30 cellular contexts compared by ENCODE assay signal in the genomic region with DNA sequence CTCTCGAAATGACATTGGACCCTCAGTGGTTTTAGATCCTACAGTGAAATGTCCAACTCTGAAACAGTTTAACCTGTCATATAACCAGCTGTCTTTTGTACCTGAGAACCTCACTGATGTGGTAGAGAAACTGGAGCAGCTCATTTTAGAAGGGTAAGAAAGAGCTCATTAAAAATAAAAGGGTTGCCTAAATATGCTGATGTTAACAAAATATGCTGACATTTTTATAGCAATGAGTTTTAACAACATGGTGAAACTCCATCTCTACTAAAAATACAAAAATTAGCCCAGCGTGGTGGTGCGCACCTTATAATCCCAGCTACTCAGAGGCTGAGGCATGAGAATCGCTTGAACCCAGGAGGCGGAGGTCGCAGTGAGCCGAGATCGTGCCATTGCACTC.
"Had no signal": no experiment of that assay in that cellular context is flagged by ENCODE, and none has a peak within 500 bp of the region (broad histone marks: within the 10 kb centered on the region; RNA-seq: fewer than 3 reads in every experiment).

No MANE protein-coding gene starts in this region.

- H3K4me3 ChIP-seq: neural progenitor cell, ovary, psoas muscle, skin epidermis, smooth muscle cell, spleen, suprapubic skin, testis, tibial artery, transverse colon, upper lobe of right lung, uterus had no signal

- H3K4me1 ChIP-seq: neural progenitor cell, parathyroid adenoma, psoas muscle, spleen, suprapubic skin, testis, tibial artery, transverse colon, upper lobe of right lung, uterus had no signal

- DNase-seq: natural killer cell; occipital lobe; ovary; psoas muscle; right cardiac atrium; spleen; stimulated activated CD4-positive, alpha-beta T cell treated with anti-CD3 and anti-CD28 coated beads, Interleukin-12 subunit alpha, Interleukin-12 subunit beta, amount 100 ng/mL, for 4 hours; stimulated activated CD4-positive, alpha-beta T cell treated with anti-CD3 and anti-CD28 coated beads, Interleukin-1b, Interleukin-23, amount 100 ng/mL, for 48 hours; stimulated activated CD4-positive, alpha-beta T cell treated with anti-CD3 and anti-CD28 coated beads, Interleukin-4, amount 100 ng/mL, for 1 hour; stimulated activated CD4-positive, alpha-beta T cell treated with anti-CD3 and anti-CD28 coated beads, Interleukin-4, amount 100 ng/mL, for 4 hours; stimulated activated CD8-positive, alpha-beta memory T cell treated with anti-CD3 and anti-CD28 coated beads, Interleukin-4, amount 100 ng/mL, for 48 hours; stimulated activated naive CD4-positive, alpha-beta T cell; stimulated activated naive CD8-positive, alpha-beta T cell treated with anti-CD3 and anti-CD28 coated beads, Interleukin-15, amount 100 ng/mL, for 72 hours; stimulated activated naive CD8-positive, alpha-beta T cell treated with anti-CD3 and anti-CD28 coated beads, Interleukin-15, Interleukin-2, amounts not matched to agents 100 U/mL and 50 U/mL, for 24 hours; substantia nigra; testis; tibial artery; transverse colon; upper lobe of right lung; uterus had no signal

- H3K9me3 ChIP-seq: ovary, psoas muscle, spleen, suprapubic skin, testis, tibial artery, transverse colon, upper lobe of right lung, uterus had no signal

- H3K36me3 Mint-ChIP-seq: natural killer cell, neural progenitor cell, type B pancreatic cell had no signal

- H3K9me3 Mint-ChIP-seq: nephron; neural progenitor cell; stimulated activated memory B cell treated with anti-CD40 and anti-IgM and Interleukin-4, amounts not matched to agents 10 μg/mL and 1 μg/mL and 100 μg/mL, for 72 hours; stimulated activated naive CD8-positive, alpha-beta T cell treated with anti-CD3 and anti-CD28 coated beads, Interleukin-15, amount 100 ng/mL, for 72 hours; type B pancreatic cell had no signal

- H3K9ac ChIP-seq: neural progenitor cell, parathyroid adenoma had no signal

- ATAC-seq: natural killer cell; psoas muscle; right cardiac atrium; sciatic nerve; stimulated activated memory B cell treated with anti-CD40 and anti-IgM and Interleukin-4, amounts not matched to agents 10 μg/mL and 1 μg/mL and 100 μg/mL, for 72 hours; stimulated activated naive CD8-positive, alpha-beta T cell treated with anti-CD3 and anti-CD28 coated beads, Interleukin-15, amount 100 ng/mL, for 72 hours; stimulated activated naive CD8-positive, alpha-beta T cell treated with anti-CD3 and anti-CD28 coated beads, Interleukin-15, Interleukin-2, amounts not matched to agents 100 U/mL and 50 U/mL, for 24 hours; upper lobe of right lung had no signal

- H3K36me3 ChIP-seq: neural progenitor cell, ovary, uterus had no signal

- H3K4me3 Mint-ChIP-seq: natural killer cell; nephron; neural progenitor cell; stimulated activated memory B cell treated with anti-CD40 and anti-IgM and Interleukin-4, amounts not matched to agents 10 μg/mL and 1 μg/mL and 100 μg/mL, for 72 hours; stimulated activated naive CD8-positive, alpha-beta T cell treated with anti-CD3 and anti-CD28 coated beads, Interleukin-15, amount 100 ng/mL, for 72 hours; type B pancreatic cell had no signal

- H3K27ac ChIP-seq: neural progenitor cell, ovary, parathyroid adenoma, psoas muscle, skin epidermis, spleen, suprapubic skin, testis, tibial artery, transverse colon, upper lobe of right lung, uterus had no signal

- H2AFZ ChIP-seq: neural progenitor cell, parathyroid adenoma had no signal

- H3K4me2 ChIP-seq: neural progenitor cell, smooth muscle cell had no signal

- H3K27me3 ChIP-seq: neural progenitor cell, ovary, spleen, suprapubic skin, testis, tibial artery, transverse colon, upper lobe of right lung, uterus had no signal

- H3K27me3 Mint-ChIP-seq: progenitor cell of endocrine pancreas; stimulated activated memory B cell treated with anti-CD40 and anti-IgM and Interleukin-4, amounts not matched to agents 10 μg/mL and 1 μg/mL and 100 μg/mL, for 72 hours; stimulated activated naive CD8-positive, alpha-beta T cell treated with anti-CD3 and anti-CD28 coated beads, Interleukin-15, amount 100 ng/mL, for 72 hours; type B pancreatic cell had no signal

- H3K4me1 Mint-ChIP-seq: natural killer cell; nephron; neural progenitor cell; stimulated activated naive CD8-positive, alpha-beta T cell treated with anti-CD3 and anti-CD28 coated beads, Interleukin-15, amount 100 ng/mL, for 72 hours had no signal

- H3K27ac Mint-ChIP-seq: natural killer cell; nephron; neural progenitor cell; progenitor cell of endocrine pancreas; stimulated activated memory B cell treated with anti-CD40 and anti-IgM and Interleukin-4, amounts not matched to agents 10 μg/mL and 1 μg/mL and 100 μg/mL, for 72 hours; stimulated activated naive CD8-positive, alpha-beta T cell treated with anti-CD3 and anti-CD28 coated beads, Interleukin-15, amount 100 ng/mL, for 72 hours; type B pancreatic cell had no signal
